25 cellular contexts compared by ENCODE assay signal in the genomic region with DNA sequence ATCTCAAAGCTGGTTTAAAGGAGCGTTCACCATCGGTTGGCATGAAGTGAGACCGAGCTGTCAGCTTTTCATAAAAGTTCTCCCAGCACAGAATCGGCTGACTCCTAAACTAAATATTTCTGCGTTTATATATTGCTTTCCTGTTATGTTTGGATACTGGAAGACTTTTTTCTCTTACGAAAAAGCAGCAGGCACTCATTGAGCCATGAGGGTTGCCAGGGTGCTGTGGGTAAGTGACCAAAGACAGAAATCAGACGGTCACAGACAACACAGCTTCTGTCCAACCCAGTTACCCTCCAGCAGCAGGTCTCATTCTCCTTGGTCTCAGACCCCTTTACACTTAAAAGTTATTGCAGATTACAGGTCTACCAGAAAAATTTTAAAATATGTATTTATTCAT.
"Had no signal": no experiment of that assay in that cellular context is flagged by ENCODE, and none has a peak within 500 bp of the region (broad histone marks: within the 10 kb centered on the region; RNA-seq: fewer than 3 reads in every experiment).

No MANE protein-coding gene starts in this region.

- H3K27ac Mint-ChIP-seq: dendritic cell treated with granulocyte-macrophage colony-stimulating factor and Interleukin-4, amounts not matched to agents 40 ng/mL and 50 ng/mL, for 4 days; effector memory CD8-positive, alpha-beta T cell; endodermal cell; memory B cell; naive thymus-derived CD4-positive, alpha-beta T cell had no signal

- H3K4me1 Mint-ChIP-seq: memory B cell had no signal

- H3K4me3 Mint-ChIP-seq: dendritic cell treated with granulocyte-macrophage colony-stimulating factor and Interleukin-4, amounts not matched to agents 40 ng/mL and 50 ng/mL, for 4 days; effector memory CD8-positive, alpha-beta T cell; endodermal cell; memory B cell; naive thymus-derived CD4-positive, alpha-beta T cell had no signal

- H3K4me3 ChIP-seq: colonic mucosa, gastroesophageal sphincter, heart left ventricle, hepatocyte, left ventricle myocardium inferior, lower lobe of right lung had no signal

- H2AFZ ChIP-seq: hepatocyte had no signal

- H3K36me3 ChIP-seq: colonic mucosa, gastroesophageal sphincter, heart left ventricle, left ventricle myocardium inferior, lower lobe of right lung had no signal

- DNase-seq: colonic mucosa; cortex of kidney; effector CD8-positive, alpha-beta T cell; effector memory CD8-positive, alpha-beta T cell; endodermal cell; erythroblast; foreskin keratinocyte; heart left ventricle; hypothalamus; immature natural killer cell; islet precursor cell; kidney; kidney glomerular epithelial cell; left colon; left ventricle myocardium inferior; lower lobe of right lung; mesendoderm; midbrain; naive thymus-derived CD4-positive, alpha-beta T cell had no signal

- H3K9me3 Mint-ChIP-seq: dendritic cell treated with granulocyte-macrophage colony-stimulating factor and Interleukin-4, amounts not matched to agents 40 ng/mL and 50 ng/mL, for 4 days; effector memory CD8-positive, alpha-beta T cell; endodermal cell; immature natural killer cell; memory B cell had no signal

- ATAC-seq: effector memory CD8-positive, alpha-beta T cell; foreskin keratinocyte; gastroesophageal sphincter; left colon; left lobe of liver; lower lobe of right lung; naive thymus-derived CD4-positive, alpha-beta T cell had no signal

- H3K9me3 ChIP-seq: colonic mucosa, gastroesophageal sphincter, heart left ventricle, left ventricle myocardium inferior, lower lobe of right lung had no signal

- H3K4me2 ChIP-seq: hepatocyte had no signal

- H3K27me3 ChIP-seq: colonic mucosa, hepatocyte had no signal

- H3K36me3 Mint-ChIP-seq: naive thymus-derived CD4-positive, alpha-beta T cell had no signal

- H3K27ac ChIP-seq: colonic mucosa, epithelial cell of prostate, foreskin keratinocyte, gastroesophageal sphincter, heart left ventricle, hepatocyte, left ventricle myocardium inferior, lower lobe of right lung had no signal

- H3K4me1 ChIP-seq: colonic mucosa, foreskin keratinocyte, gastroesophageal sphincter, heart left ventricle, left ventricle myocardium inferior, lower lobe of right lung had no signal

- H3K79me2 ChIP-seq: hepatocyte had no signal
